In the genomic region with DNA sequence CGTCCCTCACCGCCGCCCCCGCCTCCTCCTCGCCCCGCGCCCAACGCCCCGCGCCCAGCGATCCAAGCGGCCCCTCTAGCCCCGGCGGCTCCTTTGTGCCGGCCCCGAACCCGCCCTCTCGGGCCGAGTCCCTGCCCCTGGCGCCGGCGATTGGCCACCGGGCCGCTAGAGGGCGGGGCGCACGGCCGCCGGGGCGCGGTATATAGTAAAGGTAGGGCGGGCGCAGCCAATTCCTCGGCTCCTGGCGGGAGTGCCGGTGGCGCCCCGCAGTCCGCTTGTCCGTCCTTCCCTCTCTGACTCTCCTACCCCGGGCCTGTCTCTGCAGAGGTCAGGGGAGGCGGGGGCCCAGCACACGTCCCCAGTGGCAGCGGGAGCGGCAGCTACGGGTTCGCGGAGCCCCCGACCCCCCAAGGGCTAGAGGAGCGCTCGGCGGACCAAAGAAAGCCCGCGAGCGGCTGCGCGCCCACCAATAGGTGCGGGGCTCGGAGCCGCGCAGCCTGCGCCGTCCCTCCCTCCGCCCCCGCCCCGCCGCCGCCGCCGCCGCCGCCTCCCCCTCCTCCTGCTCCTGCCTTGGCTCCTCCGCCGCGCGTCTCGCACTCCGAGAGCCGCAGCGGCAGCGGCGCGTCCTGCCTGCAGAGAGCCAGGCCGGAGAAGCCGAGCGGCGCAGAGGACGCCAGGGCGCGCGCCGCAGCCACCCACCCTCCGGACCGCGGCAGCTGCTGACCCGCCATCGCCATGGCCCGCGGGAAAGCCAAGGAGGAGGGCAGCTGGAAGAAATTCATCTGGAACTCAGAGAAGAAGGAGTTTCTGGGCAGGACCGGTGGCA, we compare ENCODE assay signal across 1 cellular context.
TF ChIP-seq lines count a peak whose summit lies in the region.

A gene (plus strand): TSS at position 596 of the 826 bp plus-strand sequence. CDS start 140 bp downstream, at position 736.

TF ChIP-seq in HEK293, 187 proteins besides CTCF, POLR2A, EP300 and RAD21 (continued from another document):
- TF ChIP-seq, protein P1, sequence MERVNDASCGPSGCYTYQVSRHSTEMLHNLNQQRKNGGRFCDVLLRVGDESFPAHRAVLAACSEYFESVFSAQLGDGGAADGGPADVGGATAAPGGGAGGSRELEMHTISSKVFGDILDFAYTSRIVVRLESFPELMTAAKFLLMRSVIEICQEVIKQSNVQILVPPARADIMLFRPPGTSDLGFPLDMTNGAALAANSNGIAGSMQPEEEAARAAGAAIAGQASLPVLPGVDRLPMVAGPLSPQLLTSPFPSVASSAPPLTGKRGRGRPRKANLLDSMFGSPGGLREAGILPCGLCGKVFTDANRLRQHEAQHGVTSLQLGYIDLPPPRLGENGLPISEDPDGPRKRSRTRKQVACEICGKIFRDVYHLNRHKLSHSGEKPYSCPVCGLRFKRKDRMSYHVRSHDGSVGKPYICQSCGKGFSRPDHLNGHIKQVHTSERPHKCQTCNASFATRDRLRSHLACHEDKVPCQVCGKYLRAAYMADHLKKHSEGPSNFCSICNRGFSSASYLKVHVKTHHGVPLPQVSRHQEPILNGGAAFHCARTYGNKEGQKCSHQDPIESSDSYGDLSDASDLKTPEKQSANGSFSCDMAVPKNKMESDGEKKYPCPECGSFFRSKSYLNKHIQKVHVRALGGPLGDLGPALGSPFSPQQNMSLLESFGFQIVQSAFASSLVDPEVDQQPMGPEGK (tag by site-specific recombination; IDR thresholded peaks at IDR 0.05) = peak; percentile 94
- TF ChIP-seq, protein P2, sequence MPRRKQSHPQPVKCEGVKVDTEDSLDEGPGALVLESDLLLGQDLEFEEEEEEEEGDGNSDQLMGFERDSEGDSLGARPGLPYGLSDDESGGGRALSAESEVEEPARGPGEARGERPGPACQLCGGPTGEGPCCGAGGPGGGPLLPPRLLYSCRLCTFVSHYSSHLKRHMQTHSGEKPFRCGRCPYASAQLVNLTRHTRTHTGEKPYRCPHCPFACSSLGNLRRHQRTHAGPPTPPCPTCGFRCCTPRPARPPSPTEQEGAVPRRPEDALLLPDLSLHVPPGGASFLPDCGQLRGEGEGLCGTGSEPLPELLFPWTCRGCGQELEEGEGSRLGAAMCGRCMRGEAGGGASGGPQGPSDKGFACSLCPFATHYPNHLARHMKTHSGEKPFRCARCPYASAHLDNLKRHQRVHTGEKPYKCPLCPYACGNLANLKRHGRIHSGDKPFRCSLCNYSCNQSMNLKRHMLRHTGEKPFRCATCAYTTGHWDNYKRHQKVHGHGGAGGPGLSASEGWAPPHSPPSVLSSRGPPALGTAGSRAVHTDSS (tag by site-specific recombination; IDR thresholded peaks at IDR 0.05) = no peak
- TF ChIP-seq ZNF701 (tag by site-specific recombination; IDR thresholded peaks at IDR 0.05) (no peak), ZNF561 (tag by site-specific recombination; IDR thresholded peaks at IDR 0.05; ENCODE audit: borderline replicate concordance) (no peak), ZNF19 (tag by site-specific recombination; IDR thresholded peaks at IDR 0.05; ENCODE audit: low read depth) (no peak), ZNF214 (tag by site-specific recombination; IDR thresholded peaks at IDR 0.05; ENCODE audit: borderline replicate concordance) (no peak), EGR2 (tag by site-specific recombination; IDR thresholded peaks at IDR 0.05; ENCODE audit: low read depth) (no peak), ZNF324 (tag by site-specific recombination; IDR thresholded peaks at IDR 0.05) (no peak), ZNF175 (tag by site-specific recombination; IDR thresholded peaks at IDR 0.05) (no peak), ZBTB17 (tag by site-specific recombination; IDR thresholded peaks at IDR 0.05) (peak; percentile 69), GLIS2 (tag by site-specific recombination; IDR thresholded peaks at IDR 0.05) (peak; percentile 91), ZNF660 (tag by site-specific recombination; IDR thresholded peaks at IDR 0.05) (peak; percentile 33; the same call in 1 of the 2 replicates), ZNF184 (tag by site-specific recombination; IDR thresholded peaks at IDR 0.05) (no peak), ZNF416 (tag by site-specific recombination; IDR thresholded peaks at IDR 0.05) (no peak), ZNF311 (tag by site-specific recombination; IDR thresholded peaks at IDR 0.05; ENCODE audit: borderline replicate concordance) (no peak), ZNF223 (tag by site-specific recombination; IDR thresholded peaks at IDR 0.05) (no peak), ZBTB20 (tag by site-specific recombination; IDR thresholded peaks at IDR 0.05) (no peak), ZNF157 (tag by site-specific recombination; IDR thresholded peaks at IDR 0.05) (no peak)
- TF ChIP-seq, protein P3, sequence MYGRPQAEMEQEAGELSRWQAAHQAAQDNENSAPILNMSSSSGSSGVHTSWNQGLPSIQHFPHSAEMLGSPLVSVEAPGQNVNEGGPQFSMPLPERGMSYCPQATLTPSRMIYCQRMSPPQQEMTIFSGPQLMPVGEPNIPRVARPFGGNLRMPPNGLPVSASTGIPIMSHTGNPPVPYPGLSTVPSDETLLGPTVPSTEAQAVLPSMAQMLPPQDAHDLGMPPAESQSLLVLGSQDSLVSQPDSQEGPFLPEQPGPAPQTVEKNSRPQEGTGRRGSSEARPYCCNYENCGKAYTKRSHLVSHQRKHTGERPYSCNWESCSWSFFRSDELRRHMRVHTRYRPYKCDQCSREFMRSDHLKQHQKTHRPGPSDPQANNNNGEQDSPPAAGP (tag by site-specific recombination; IDR thresholded peaks at IDR 0.05) = 0 out of 2 replicates have a peak, but pooled peaks have one; percentile 13
- TF ChIP-seq, protein P4, sequence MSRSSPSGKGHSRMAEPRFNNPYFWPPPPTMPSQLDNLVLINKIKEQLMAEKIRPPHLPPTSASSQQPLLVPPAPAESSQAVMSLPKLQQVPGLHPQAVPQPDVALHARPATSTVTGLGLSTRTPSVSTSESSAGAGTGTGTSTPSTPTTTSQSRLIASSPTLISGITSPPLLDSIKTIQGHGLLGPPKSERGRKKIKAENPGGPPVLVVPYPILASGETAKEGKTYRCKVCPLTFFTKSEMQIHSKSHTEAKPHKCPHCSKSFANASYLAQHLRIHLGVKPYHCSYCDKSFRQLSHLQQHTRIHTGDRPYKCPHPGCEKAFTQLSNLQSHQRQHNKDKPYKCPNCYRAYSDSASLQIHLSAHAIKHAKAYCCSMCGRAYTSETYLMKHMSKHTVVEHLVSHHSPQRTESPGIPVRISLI (tag by site-specific recombination; IDR thresholded peaks at IDR 0.05) = no peak
- TF ChIP-seq, protein P5, sequence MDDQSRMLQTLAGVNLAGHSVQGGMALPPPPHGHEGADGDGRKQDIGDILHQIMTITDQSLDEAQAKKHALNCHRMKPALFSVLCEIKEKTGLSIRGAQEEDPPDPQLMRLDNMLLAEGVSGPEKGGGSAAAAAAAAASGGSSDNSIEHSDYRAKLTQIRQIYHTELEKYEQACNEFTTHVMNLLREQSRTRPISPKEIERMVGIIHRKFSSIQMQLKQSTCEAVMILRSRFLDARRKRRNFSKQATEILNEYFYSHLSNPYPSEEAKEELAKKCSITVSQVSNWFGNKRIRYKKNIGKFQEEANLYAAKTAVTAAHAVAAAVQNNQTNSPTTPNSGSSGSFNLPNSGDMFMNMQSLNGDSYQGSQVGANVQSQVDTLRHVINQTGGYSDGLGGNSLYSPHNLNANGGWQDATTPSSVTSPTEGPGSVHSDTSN (CRISPR knock-in tag; IDR thresholded peaks at IDR 0.05) = peak; percentile 66; the same call in 1 of the 2 replicates
